In genomic region chr3:10025205-10026083, GRCh38 we compare ENCODE assay signal across 8 cellular contexts. TPM values are rescaled to one million over a fixed set of nuclear protein-coding genes. Genes with fewer than 3 reads are reported as not detected.
DNase-seq lines count a peak whose midpoint lies in the region; ATAC-seq, FAIRE-seq and TF ChIP-seq lines count a peak whose summit lies in the region.

No MANE protein-coding gene starts in this region.

- H3K4me3 ChIP-seq in K562 = peak overlapping the region; percentile 81
- H3K4me3 ChIP-seq in lower lobe of right lung = peak overlapping the region; percentile 82
- peak overlapping the region; percentile 99 for H3K4me3 ChIP-seq in upper lobe of right lung

- H3K36me3 Mint-ChIP-seq in activated naive CD4-positive, alpha-beta T cell treated with anti-CD3 and anti-CD28 coated beads for 36 hours (ENCODE audit: low read depth) = peaks cover 21% of the 10 kb centered on the region

- no peak for TF ChIP-seq RAD21 in K562 (CRISPR knock-in tag; conservative IDR thresholded peaks at IDR 0.05 in 1 of 2, IDR thresholded peaks at IDR 0.05 in 1 of 2)

- H3K9me3 Mint-ChIP-seq in activated naive CD4-positive, alpha-beta T cell treated with anti-CD3 and anti-CD28 coated beads for 36 hours = no peaks in the 10 kb centered on the region

- TSS peak; percentile 51 for BruUV-seq in K562 (replicated peaks; lab: Mats Ljungman, UMichigan)

- FAIRE-seq in K562 (lab: Jason Lieb, UNC) = no peak

- peaks cover 59% of the 10 kb centered on the region for H3K79me2 ChIP-seq in K562 (ENCODE audit: control insufficient read depth, insufficient read depth, low read length)

- no peaks in the 10 kb centered on the region for H3K27me3 Mint-ChIP-seq in activated naive CD4-positive, alpha-beta T cell treated with anti-CD3 and anti-CD28 coated beads for 36 hours (ENCODE audit: low read depth)

- H2AFZ ChIP-seq in K562 (ENCODE audit: low read depth, low read length) = peak overlapping the region; percentile 91

- no peaks in the 10 kb centered on the region for H3K9me1 ChIP-seq in K562 (ENCODE audit: control insufficient read depth, insufficient read depth, low read length)

- peaks cover 65% of the 10 kb centered on the region for H3K36me3 ChIP-seq in K562 (ENCODE audit: control insufficient read depth, insufficient read depth, low read length)
- peaks cover 34% of the 10 kb centered on the region for H3K36me3 ChIP-seq in lower lobe of right lung
- peaks cover 38% of the 10 kb centered on the region for H3K36me3 ChIP-seq in upper lobe of right lung

- TF ChIP-seq CTCF in K562 (IDR thresholded peaks at IDR 0.05 in 2 of 3, conservative IDR thresholded peaks at IDR 0.05 in 1 of 3; ENCODE audit: insufficient read depth in 2 of 3, low read depth in 1 of 3, low read length in 3 of 3) (no peak), lower lobe of right lung (IDR thresholded peaks at IDR 0.05) (no peak), upper lobe of right lung (IDR thresholded peaks at IDR 0.05) (no peak)

- intact Hi-C loops in activated naive CD4-positive, alpha-beta T cell treated with anti-CD3 and anti-CD28 coated beads for 36 hours (cut with micrococcal nuclease) = loop anchor here (1.0 to 5.0 kb wide), 15 partner anchors 14 to 628 kb away; partner anchors contain the start of genes ARPC4, BRK1, CRELD1 and JAGN1
- intact Hi-C loops in K562 (cut with micrococcal nuclease) = loop anchor here (1.0 to 10.0 kb wide), 6 partner anchors 93 to 308 kb away; partner anchors contain the start of genes IRAK2, RPUSD3, SEC13 and VHL
- intact Hi-C loops in lower lobe of right lung (cut with DNase I) = no loop called here
- intact Hi-C loops in upper lobe of right lung (cut with DNase I) = no loop called here

- ATAC-seq in K562 (no peak), lower lobe of right lung (peak; percentile 4 to 29), upper lobe of right lung (no peak), HG03196 (IDR thresholded peaks at IDR 0.05; ENCODE audit: unreplicated experiment) (no peak)

- POLR2A ChIA-PET in K562 (lab: Yijun Ruan, JAX) = interaction anchor here (0.6 to 2.2 kb wide), 8 partner anchors 10 to 663 kb away, joined by 3 to 8 read pairs (median 3); no protein-coding TSS in a partner anchor

- peak overlapping the region; percentile 88 to 91 for H3K9ac ChIP-seq in K562 (ENCODE audit: insufficient read depth in 1 of 2, low read depth in 2 of 2, low read length in 2 of 2)

- 3% methylated on average over 19 of the region's 19 CpGs for WGBS in K562 (ENCODE audit: insufficient coverage, low coverage, missing lambda C conversion rate)

- CTCF ChIA-PET in activated naive CD4-positive, alpha-beta T cell treated with anti-CD3 and anti-CD28 coated beads for 36 hours (lab: Charles Lee) = interaction anchor here (1.6 to 2.1 kb wide), 2 partner anchors 38 to 93 kb away, joined by 3 to 7 read pairs; no protein-coding TSS in a partner anchor
- CTCF ChIA-PET in K562 (lab: Yijun Ruan, JAX; ENCODE audit: low intra/inter-chr PET ratio) = no interaction called here

- peak overlapping the region; percentile 92 for H3K4me3 Mint-ChIP-seq in activated naive CD4-positive, alpha-beta T cell treated with anti-CD3 and anti-CD28 coated beads for 36 hours

- H3K9me3 ChIP-seq in K562 (replicated peaks; ENCODE audit: control insufficient read depth, insufficient read depth, low read depth, low read length) = no peaks in the 10 kb centered on the region
- H3K9me3 ChIP-seq in lower lobe of right lung = no peaks in the 10 kb centered on the region
- H3K9me3 ChIP-seq in upper lobe of right lung = no peaks in the 10 kb centered on the region

- H3K27ac Mint-ChIP-seq in activated naive CD4-positive, alpha-beta T cell treated with anti-CD3 and anti-CD28 coated beads for 36 hours = peak overlapping the region; percentile 98

- H3K27ac ChIP-seq in K562 (ENCODE audit: extremely low read depth, low read depth, low read length) (peak overlapping the region; percentile 86), lower lobe of right lung (peak overlapping the region; percentile 82), upper lobe of right lung (peak overlapping the region; percentile 82)

- no peak for DNase-seq in activated naive CD4-positive, alpha-beta T cell treated with anti-CD3 and anti-CD28 coated beads for 36 hours
- DNase-seq in activated naive CD4-positive, alpha-beta T cell treated with anti-CD3 and anti-CD28 coated beads, Interleukin-2, amount 50 U/mL, for 16 hours = no peak
- no peak for DNase-seq in K562 (ENCODE audit: extremely low read depth in 1 of 4, low spot score in 3 of 4)
- no peak for DNase-seq in lower lobe of right lung
- no peak for DNase-seq in upper lobe of right lung
- no peak for DNase-seq in NCI-H2196 treated with DMSO at 0.1 percent for 48 hours (lab: John Stamatoyannopoulos, UW; ENCODE audit: unreplicated experiment)
- no peak for DNase-seq in activated CD4-positive, alpha-beta T cell treated with anti-CD3 and anti-CD28 coated beads for 48 hours

- TF ChIP-seq POLR2A in K562 (conservative IDR thresholded peaks at IDR 0.05) = no peak

- in situ Hi-C loops in K562 (cut with MboI) = no loop called here

- TF ChIP-seq EP300 in K562 (IDR thresholded peaks at IDR 0.05; ENCODE audit: low read length) = no peak

- H4K20me1 ChIP-seq in K562 (replicated peaks; ENCODE audit: control insufficient read depth, insufficient read depth, low read length) = 0 out of 2 replicates have a peak, but pooled peaks cover 4% of the 10 kb centered on the region

- H3K27me3 ChIP-seq in K562 (ENCODE audit: control insufficient read depth in 2 of 2, insufficient read depth in 2 of 2, low read length in 2 of 2) (no peaks in the 10 kb centered on the region; a peak in 1 of 5 replicates), lower lobe of right lung (ENCODE audit: low read depth) (no peaks in the 10 kb centered on the region), upper lobe of right lung (no peaks in the 10 kb centered on the region)

- H3K4me2 ChIP-seq in K562 (ENCODE audit: insufficient read depth, low read length) = peak overlapping the region; percentile 99

- H3K4me1 Mint-ChIP-seq in activated naive CD4-positive, alpha-beta T cell treated with anti-CD3 and anti-CD28 coated beads for 36 hours (ENCODE audit: low read depth) = peaks cover 22% of the 10 kb centered on the region

- H3K4me1 ChIP-seq in K562 (replicated peaks in 1 of 2; ENCODE audit: control insufficient read depth in 2 of 2, insufficient read depth in 2 of 2, low read length in 2 of 2) (peaks cover 10 to 13% of the 10 kb centered on the region in 2 experiments; a peak in 4 of 5 replicates), lower lobe of right lung (peaks cover 26% of the 10 kb centered on the region), upper lobe of right lung (peaks cover 17% of the 10 kb centered on the region)

TF ChIP-seq in K562, 482 proteins besides CTCF, POLR2A, EP300 and RAD21 (continues in another document):
- no peak for TF ChIP-seq ZEB2 (IDR thresholded peaks at IDR 0.05)

RNA-seq across cellular contexts. Expression of gene FANCD2, which starts 0.8 kb away (rescaled TPM):
- total RNA-seq in activated naive CD4-positive, alpha-beta T cell treated with anti-CD3 and anti-CD28 coated beads for 36 hours = 10 to 100 TPM; 86.3 to 90.8 TPM
- total RNA-seq in K562 (2011; cell fraction: chromatin; rRNA removed; ENCODE audit: low replicate concordance) = 268 and 516 TPM in 2 replicates
- 162 and 189 TPM in 2 replicates for total RNA-seq in K562 (2011; cell fraction: nucleolus; rRNA removed)
- total RNA-seq in K562 (2011; cell fraction: nucleoplasm; rRNA removed) = 223 and 257 TPM in 2 replicates
- total RNA-seq in K562 (2014; rRNA removed) (77.8 and 83.6 TPM in 2 replicates), K562 (2014; rRNA removed; fragmentation: Illumina TruSeq; extraction: Trizol) (96.1 and 107 TPM in 2 replicates), K562 (2015; rRNA removed; fragmentation: Illumina TruSeq; extraction: Trizol) (72.5 and 78.9 TPM in 2 replicates), K562 (2021) (58.3 and 59.4 TPM in 2 replicates), lower lobe of right lung (6.1 TPM), upper lobe of right lung (5.3 TPM)
- polyA plus RNA-seq in K562 (2011; rRNA removed) (108 and 137 TPM in 2 replicates), K562 (2014; fragmentation: Illumina TruSeq; extraction: Trizol) (71.7 and 111 TPM in 2 replicates), K562 (2014; fragmentation: Nextera tagmentation; extraction: Ambion mirVana) (100 to 1,000 TPM in 1 of 2 experiments, 10 to 100 TPM in 1; 86.6 to 105 TPM), K562 (2014; rRNA removed) (96.2 and 114 TPM in 2 replicates)
- polyA plus RNA-seq in K562 (2011; cell fraction: cytosol; rRNA removed) = 32.9 and 56.4 TPM in 2 replicates
- polyA plus RNA-seq in K562 (2011; cell fraction: nucleus; rRNA removed) = 206 and 218 TPM in 2 replicates
- polyA plus RNA-seq in K562 (2012) = 72.4 and 103 TPM in 2 replicates
- 159 and 165 TPM in 2 replicates for polyA minus RNA-seq in K562 (2011; rRNA and poly(A)+ RNA removed)
- 36.9 and 53.2 TPM in 2 replicates for polyA minus RNA-seq in K562 (2011; cell fraction: cytosol; rRNA and poly(A)+ RNA removed)
- 95.3 and 162 TPM in 2 replicates for polyA minus RNA-seq in K562 (2011; cell fraction: nucleus; rRNA and poly(A)+ RNA removed)

RNA-seq across cellular contexts. Expression of gene EMC3, which starts 38.8 kb away (rescaled TPM):
- total RNA-seq in activated naive CD4-positive, alpha-beta T cell treated with anti-CD3 and anti-CD28 coated beads for 36 hours = 10 to 100 TPM; 28.4 to 32.0 TPM
- 150 and 205 TPM in 2 replicates for total RNA-seq in K562 (2011; cell fraction: chromatin; rRNA removed; ENCODE audit: low replicate concordance)
- total RNA-seq in K562 (2011; cell fraction: nucleolus; rRNA removed) = 107 and 124 TPM in 2 replicates
- 132 and 160 TPM in 2 replicates for total RNA-seq in K562 (2011; cell fraction: nucleoplasm; rRNA removed)
- total RNA-seq in K562 (2014; rRNA removed) = 43.1 and 58.1 TPM in 2 replicates
- 128 and 134 TPM in 2 replicates for total RNA-seq in K562 (2014; rRNA removed; fragmentation: Illumina TruSeq; extraction: Trizol)
- 87.2 and 87.6 TPM in 2 replicates for total RNA-seq in K562 (2015; rRNA removed; fragmentation: Illumina TruSeq; extraction: Trizol)
- 102 and 115 TPM in 2 replicates for total RNA-seq in K562 (2021)
- polyA plus RNA-seq in K562 (2011; rRNA removed) = 203 and 301 TPM in 2 replicates
- 171 and 187 TPM in 2 replicates for polyA plus RNA-seq in K562 (2011; cell fraction: cytosol; rRNA removed)
- polyA plus RNA-seq in K562 (2011; cell fraction: nucleus; rRNA removed) = 65.7 and 92.6 TPM in 2 replicates
- polyA plus RNA-seq in K562 (2012) = 128 and 136 TPM in 2 replicates
- 217 and 250 TPM in 2 replicates for polyA plus RNA-seq in K562 (2014; fragmentation: Illumina TruSeq; extraction: Trizol)
- 100 to 1,000 TPM; 323 to 331 TPM for polyA plus RNA-seq in K562 (2014; fragmentation: Nextera tagmentation; extraction: Ambion mirVana)
- 174 and 176 TPM in 2 replicates for polyA plus RNA-seq in K562 (2014; rRNA removed)
- polyA minus RNA-seq in K562 (2011; rRNA and poly(A)+ RNA removed) = 163 and 220 TPM in 2 replicates
- polyA minus RNA-seq in K562 (2011; cell fraction: cytosol; rRNA and poly(A)+ RNA removed) = 40.3 and 58.5 TPM in 2 replicates
- 10.9 and 19.1 TPM in 2 replicates for polyA minus RNA-seq in K562 (2011; cell fraction: nucleus; rRNA and poly(A)+ RNA removed)
- 74.9 TPM for total RNA-seq in lower lobe of right lung
- total RNA-seq in upper lobe of right lung = 79.4 TPM

Comparison
In these comparisons a context has a peak if more than half of its experiments do, and no peak if none do; other contexts are left out.
1. ATAC-seq: peak in lower lobe of right lung (2 of 2); none in K562 (single experiment), upper lobe of right lung (single experiment) and HG03196 (single experiment).
2. intact Hi-C loops: an anchor here in activated naive CD4-positive, alpha-beta T cell treated with anti-CD3 and anti-CD28 coated beads for 36 hours (1.0 to 5.0 kb wide) and K562 (1.0 to 10.0 kb wide); none called in lower lobe of right lung and upper lobe of right lung.
3. Peak in every context shown above with its lines, with median percentiles within 50 percentile points of each other: H3K27ac ChIP-seq and H3K4me3 ChIP-seq.